1 cellular context compared by ENCODE assay signal in the genomic region with DNA sequence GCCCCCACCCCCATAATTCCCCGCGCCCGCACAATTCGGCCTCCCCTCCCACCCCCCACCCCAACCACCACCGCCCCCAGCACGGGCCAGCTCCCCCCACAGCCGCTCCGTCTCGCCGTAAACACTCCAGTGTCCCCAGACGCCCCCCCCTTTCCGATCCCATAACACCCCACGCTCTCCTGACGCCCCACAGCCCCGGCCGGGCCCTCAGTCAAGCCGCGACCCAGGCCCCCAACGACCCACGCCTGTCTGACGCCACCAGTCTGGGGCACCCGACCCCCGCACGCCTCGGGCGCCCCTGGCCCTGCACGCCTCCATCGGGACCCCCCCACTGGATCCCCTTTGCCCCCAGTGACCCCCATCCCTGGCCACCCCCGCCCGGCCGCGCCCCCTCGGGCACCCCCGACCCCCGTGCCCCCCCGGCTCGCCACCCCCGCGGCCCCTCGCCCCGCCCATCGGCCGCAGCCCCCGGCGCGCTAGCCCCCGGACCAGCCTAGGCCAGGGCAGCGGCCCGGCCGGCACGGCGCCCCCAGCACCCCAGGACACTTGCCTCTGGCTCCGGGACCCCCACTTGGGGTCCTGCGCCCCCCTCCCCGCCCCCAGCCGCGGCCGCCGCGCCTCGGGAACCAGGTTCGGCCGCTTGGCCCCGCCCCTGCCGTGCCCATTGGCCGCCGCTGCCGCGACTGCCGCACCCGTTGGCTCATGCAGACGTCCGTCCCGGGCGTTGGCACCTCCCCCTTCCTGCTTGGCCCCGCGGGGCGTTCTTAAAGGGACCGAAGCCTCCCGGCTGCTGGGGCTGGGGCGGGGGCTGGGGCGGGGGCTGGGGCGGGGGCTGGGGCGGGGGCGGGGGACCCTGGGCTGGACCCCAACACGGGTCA.
TF ChIP-seq lines count a peak whose summit lies in the region.

A gene (minus strand): TSS at position 638 of the 878 bp plus-strand sequence. CDS start 1,603 bp downstream, outside the sequence.

TF ChIP-seq in GM12878, 131 proteins besides CTCF, POLR2A, EP300 and RAD21 (continued from another document):
- no peak for TF ChIP-seq NR2C2 (IDR thresholded peaks at IDR 0.05; ENCODE audit: borderline replicate concordance, control insufficient read depth, insufficient read length, low read depth)
- TF ChIP-seq SMAD1 (IDR thresholded peaks at IDR 0.05; ENCODE audit: low read depth, partially characterized antibody), result no peak
- TF ChIP-seq RBBP5 (conservative IDR thresholded peaks at IDR 0.05), result no peak
- no peak for TF ChIP-seq TAF1 (IDR thresholded peaks at IDR 0.05; ENCODE audit: borderline replicate concordance, low read depth, low read length)
- TF ChIP-seq, protein P1, sequence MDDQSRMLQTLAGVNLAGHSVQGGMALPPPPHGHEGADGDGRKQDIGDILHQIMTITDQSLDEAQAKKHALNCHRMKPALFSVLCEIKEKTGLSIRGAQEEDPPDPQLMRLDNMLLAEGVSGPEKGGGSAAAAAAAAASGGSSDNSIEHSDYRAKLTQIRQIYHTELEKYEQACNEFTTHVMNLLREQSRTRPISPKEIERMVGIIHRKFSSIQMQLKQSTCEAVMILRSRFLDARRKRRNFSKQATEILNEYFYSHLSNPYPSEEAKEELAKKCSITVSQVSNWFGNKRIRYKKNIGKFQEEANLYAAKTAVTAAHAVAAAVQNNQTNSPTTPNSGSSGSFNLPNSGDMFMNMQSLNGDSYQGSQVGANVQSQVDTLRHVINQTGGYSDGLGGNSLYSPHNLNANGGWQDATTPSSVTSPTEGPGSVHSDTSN (IDR thresholded peaks at IDR 0.05; ENCODE audit: insufficient replicate concordance, low read depth, low read length), result peak; percentile 97
- no peak; the same call in 1 of the 2 replicates for TF ChIP-seq POLR2AphosphoS5 (IDR thresholded peaks at IDR 0.05; ENCODE audit: low read length)
- no peak for TF ChIP-seq GABPA (IDR thresholded peaks at IDR 0.05; ENCODE audit: low read depth)
- no peak for TF ChIP-seq ZNF384 (IDR thresholded peaks at IDR 0.05; ENCODE audit: borderline replicate concordance, low read depth, low read length)
- TF ChIP-seq TCF3 (IDR thresholded peaks at IDR 0.05; ENCODE audit: borderline replicate concordance, insufficient read depth, low read depth, low read length), result no peak
- no peak for TF ChIP-seq HCFC1 (IDR thresholded peaks at IDR 0.05; ENCODE audit: low read length)
- TF ChIP-seq ZNF217 (IDR thresholded peaks at IDR 0.05), result no peak
- no peak for TF ChIP-seq ASH2L (IDR thresholded peaks at IDR 0.05; ENCODE audit: borderline replicate concordance, low read depth)
- TF ChIP-seq CBX3 (IDR thresholded peaks at IDR 0.05; ENCODE audit: borderline replicate concordance, low read depth), result no peak
- no peak for TF ChIP-seq JUNB (IDR thresholded peaks at IDR 0.05)
- peak; percentile 96 for TF ChIP-seq SP1 (IDR thresholded peaks at IDR 0.05; ENCODE audit: low read depth, low read length)
- TF ChIP-seq KDM1A (IDR thresholded peaks at IDR 0.05; ENCODE audit: borderline replicate concordance), result no peak
- TF ChIP-seq RUNX3 (IDR thresholded peaks at IDR 0.05; ENCODE audit: low read length), result no peak
- TF ChIP-seq ZNF24 (IDR thresholded peaks at IDR 0.05), result no peak
- TF ChIP-seq NR2C1 (IDR thresholded peaks at IDR 0.05), result no peak
- no peak for TF ChIP-seq NRF1 (conservative IDR thresholded peaks at IDR 0.05; ENCODE audit: low read depth, low read length)
- TF ChIP-seq HDAC6 (IDR thresholded peaks at IDR 0.05; ENCODE audit: unreplicated experiment), result no peak
- no peak for TF ChIP-seq RELA (IDR thresholded peaks at IDR 0.05; ENCODE audit: borderline replicate concordance, partially characterized antibody)
- no peak for TF ChIP-seq EED (IDR thresholded peaks at IDR 0.05; ENCODE audit: low read depth)
- TF ChIP-seq MEF2B (IDR thresholded peaks at IDR 0.05; ENCODE audit: partially characterized antibody, poor library complexity, severe bottlenecking), result no peak
- no peak for TF ChIP-seq SIX5 (IDR thresholded peaks at IDR 0.05; ENCODE audit: low read depth, low read length, severe bottlenecking)
- TF ChIP-seq, protein P2, sequence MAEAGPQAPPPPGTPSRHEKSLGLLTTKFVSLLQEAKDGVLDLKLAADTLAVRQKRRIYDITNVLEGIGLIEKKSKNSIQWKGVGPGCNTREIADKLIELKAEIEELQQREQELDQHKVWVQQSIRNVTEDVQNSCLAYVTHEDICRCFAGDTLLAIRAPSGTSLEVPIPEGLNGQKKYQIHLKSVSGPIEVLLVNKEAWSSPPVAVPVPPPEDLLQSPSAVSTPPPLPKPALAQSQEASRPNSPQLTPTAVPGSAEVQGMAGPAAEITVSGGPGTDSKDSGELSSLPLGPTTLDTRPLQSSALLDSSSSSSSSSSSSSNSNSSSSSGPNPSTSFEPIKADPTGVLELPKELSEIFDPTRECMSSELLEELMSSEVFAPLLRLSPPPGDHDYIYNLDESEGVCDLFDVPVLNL (IDR thresholded peaks at IDR 0.05; ENCODE audit: low read depth, low read length), result no peak
- TF ChIP-seq CEBPB (IDR thresholded peaks at IDR 0.05; ENCODE audit: borderline replicate concordance in 1 of 2, low read depth in 2 of 2, low read length in 2 of 2), result no peak
- TF ChIP-seq CBX5 (IDR thresholded peaks at IDR 0.05; ENCODE audit: low read depth), result no peak
- 0 out of 2 replicates have a peak, but pooled peaks have one; percentile 8 for TF ChIP-seq CREB1 (IDR thresholded peaks at IDR 0.05; ENCODE audit: low read depth)
- TF ChIP-seq CHD2 (IDR thresholded peaks at IDR 0.05; ENCODE audit: borderline replicate concordance, low read depth, low read length), result peak; percentile 78
- TF ChIP-seq NFIC (IDR thresholded peaks at IDR 0.05; ENCODE audit: low read depth, low read length), result no peak
- TF ChIP-seq BHLHE40 (IDR thresholded peaks at IDR 0.05; ENCODE audit: borderline replicate concordance in 1 of 2, low read depth in 2 of 2, low read length in 1 of 2), result peak in 1 of 2 experiments; percentile 31; a peak in 1 of 4 replicates
- TF ChIP-seq SIN3A (IDR thresholded peaks at IDR 0.05; ENCODE audit: low read depth, low read length), result no peak
- no peak for TF ChIP-seq TCF12 (IDR thresholded peaks at IDR 0.05; ENCODE audit: low read depth, low read length)
- TF ChIP-seq ESRRA (IDR thresholded peaks at IDR 0.05; ENCODE audit: low read length), result no peak
- no peak for TF ChIP-seq MYC (IDR thresholded peaks at IDR 0.05; ENCODE audit: insufficient read depth, insufficient read length, insufficient replicate concordance, low read length, severe bottlenecking)
- TF ChIP-seq SREBF2 (IDR thresholded peaks at IDR 0.05; ENCODE audit: low read length), result no peak
- no peak for TF ChIP-seq NR2F1 (conservative IDR thresholded peaks at IDR 0.05)
- TF ChIP-seq, protein P3, sequence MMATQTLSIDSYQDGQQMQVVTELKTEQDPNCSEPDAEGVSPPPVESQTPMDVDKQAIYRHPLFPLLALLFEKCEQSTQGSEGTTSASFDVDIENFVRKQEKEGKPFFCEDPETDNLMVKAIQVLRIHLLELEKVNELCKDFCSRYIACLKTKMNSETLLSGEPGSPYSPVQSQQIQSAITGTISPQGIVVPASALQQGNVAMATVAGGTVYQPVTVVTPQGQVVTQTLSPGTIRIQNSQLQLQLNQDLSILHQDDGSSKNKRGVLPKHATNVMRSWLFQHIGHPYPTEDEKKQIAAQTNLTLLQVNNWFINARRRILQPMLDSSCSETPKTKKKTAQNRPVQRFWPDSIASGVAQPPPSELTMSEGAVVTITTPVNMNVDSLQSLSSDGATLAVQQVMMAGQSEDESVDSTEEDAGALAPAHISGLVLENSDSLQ (IDR thresholded peaks at IDR 0.05), result peak; percentile 97
- no peak for TF ChIP-seq ZNF207 (IDR thresholded peaks at IDR 0.05; ENCODE audit: borderline replicate concordance)
- TF ChIP-seq RAD51 (IDR thresholded peaks at IDR 0.05), result no peak
- TF ChIP-seq SRF (IDR thresholded peaks at IDR 0.05; ENCODE audit: low read depth in 2 of 2, low read length in 2 of 2), result no peak
- TF ChIP-seq HDAC2 (IDR thresholded peaks at IDR 0.05), result no peak
- no peak for TF ChIP-seq BCL11A (IDR thresholded peaks at IDR 0.05; ENCODE audit: low read depth, low read length)
- TF ChIP-seq EZH2 (IDR thresholded peaks at IDR 0.05; ENCODE audit: borderline replicate concordance, control insufficient read depth, low read depth, low read length), result no peak
- no peak for TF ChIP-seq ZBED1 (IDR thresholded peaks at IDR 0.05; ENCODE audit: borderline replicate concordance)
- no peak for TF ChIP-seq SMAD5 (IDR thresholded peaks at IDR 0.05; ENCODE audit: low read depth)
- TF ChIP-seq, protein P4, sequence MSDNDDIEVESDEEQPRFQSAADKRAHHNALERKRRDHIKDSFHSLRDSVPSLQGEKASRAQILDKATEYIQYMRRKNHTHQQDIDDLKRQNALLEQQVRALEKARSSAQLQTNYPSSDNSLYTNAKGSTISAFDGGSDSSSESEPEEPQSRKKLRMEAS (IDR thresholded peaks at IDR 0.05; ENCODE audit: low read depth, low read length), result 0 out of 2 replicates have a peak, but pooled peaks have one; percentile 4
- TF ChIP-seq EGR1 (IDR thresholded peaks at IDR 0.05; ENCODE audit: borderline replicate concordance in 1 of 2, low read depth in 2 of 2, low read length in 2 of 2), result no peak; a peak in 1 of 3 replicates
- TF ChIP-seq SMARCA5 (IDR thresholded peaks at IDR 0.05), result no peak
- TF ChIP-seq SUZ12 (IDR thresholded peaks at IDR 0.05; ENCODE audit: unreplicated experiment), result no peak
- TF ChIP-seq, protein P5, sequence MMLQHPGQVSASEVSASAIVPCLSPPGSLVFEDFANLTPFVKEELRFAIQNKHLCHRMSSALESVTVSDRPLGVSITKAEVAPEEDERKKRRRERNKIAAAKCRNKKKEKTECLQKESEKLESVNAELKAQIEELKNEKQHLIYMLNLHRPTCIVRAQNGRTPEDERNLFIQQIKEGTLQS (IDR thresholded peaks at IDR 0.05; ENCODE audit: borderline replicate concordance, extremely low read depth, low read depth, low read length), result no peak
- TF ChIP-seq ATF7 (IDR thresholded peaks at IDR 0.05; ENCODE audit: low read depth), result no peak
- no peak for TF ChIP-seq KAT2A (conservative IDR thresholded peaks at IDR 0.05; ENCODE audit: control insufficient read depth, low read depth, low read length)
- no peak for TF ChIP-seq POLR2AphosphoS2 (IDR thresholded peaks at IDR 0.05; ENCODE audit: low read depth, low read length)
- TF ChIP-seq SREBF1 (IDR thresholded peaks at IDR 0.05; ENCODE audit: low read length), result no peak
- TF ChIP-seq CHD1 (IDR thresholded peaks at IDR 0.05; ENCODE audit: low read depth, low read length), result no peak
- TF ChIP-seq CREM (IDR thresholded peaks at IDR 0.05; ENCODE audit: low read depth), result no peak; the same call in 1 of the 2 replicates
- TF ChIP-seq LARP7 (IDR thresholded peaks at IDR 0.05), result no peak
- TF ChIP-seq, protein P6, sequence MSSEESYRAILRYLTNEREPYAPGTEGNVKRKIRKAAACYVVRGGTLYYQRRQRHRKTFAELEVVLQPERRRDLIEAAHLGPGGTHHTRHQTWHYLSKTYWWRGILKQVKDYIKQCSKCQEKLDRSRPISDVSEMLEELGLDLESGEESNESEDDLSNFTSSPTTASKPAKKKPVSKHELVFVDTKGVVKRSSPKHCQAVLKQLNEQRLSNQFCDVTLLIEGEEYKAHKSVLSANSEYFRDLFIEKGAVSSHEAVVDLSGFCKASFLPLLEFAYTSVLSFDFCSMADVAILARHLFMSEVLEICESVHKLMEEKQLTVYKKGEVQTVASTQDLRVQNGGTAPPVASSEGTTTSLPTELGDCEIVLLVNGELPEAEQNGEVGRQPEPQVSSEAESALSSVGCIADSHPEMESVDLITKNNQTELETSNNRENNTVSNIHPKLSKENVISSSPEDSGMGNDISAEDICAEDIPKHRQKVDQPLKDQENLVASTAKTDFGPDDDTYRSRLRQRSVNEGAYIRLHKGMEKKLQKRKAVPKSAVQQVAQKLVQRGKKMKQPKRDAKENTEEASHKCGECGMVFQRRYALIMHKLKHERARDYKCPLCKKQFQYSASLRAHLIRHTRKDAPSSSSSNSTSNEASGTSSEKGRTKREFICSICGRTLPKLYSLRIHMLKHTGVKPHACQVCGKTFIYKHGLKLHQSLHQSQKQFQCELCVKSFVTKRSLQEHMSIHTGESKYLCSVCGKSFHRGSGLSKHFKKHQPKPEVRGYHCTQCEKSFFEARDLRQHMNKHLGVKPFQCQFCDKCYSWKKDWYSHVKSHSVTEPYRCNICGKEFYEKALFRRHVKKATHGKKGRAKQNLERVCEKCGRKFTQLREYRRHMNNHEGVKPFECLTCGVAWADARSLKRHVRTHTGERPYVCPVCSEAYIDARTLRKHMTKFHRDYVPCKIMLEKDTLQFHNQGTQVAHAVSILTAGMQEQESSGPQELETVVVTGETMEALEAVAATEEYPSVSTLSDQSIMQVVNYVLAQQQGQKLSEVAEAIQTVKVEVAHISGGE (CRISPR knock-in tag; IDR thresholded peaks at IDR 0.05), result no peak
- TF ChIP-seq FOS (IDR thresholded peaks at IDR 0.05; ENCODE audit: borderline replicate concordance, extremely low read depth, insufficient read length), result peak; percentile 75
TF ChIP-seq in GM12878: peak in this region for 9.
